In genomic region chr4:121800961-121801714, GRCh38 we compare ENCODE assay signal across 1 cellular context.
A peak's percentile ranks its signal among the peaks of the same experiment; 100 is the strongest.
TF ChIP-seq lines count a peak whose summit lies in the region.

A gene with protein sequence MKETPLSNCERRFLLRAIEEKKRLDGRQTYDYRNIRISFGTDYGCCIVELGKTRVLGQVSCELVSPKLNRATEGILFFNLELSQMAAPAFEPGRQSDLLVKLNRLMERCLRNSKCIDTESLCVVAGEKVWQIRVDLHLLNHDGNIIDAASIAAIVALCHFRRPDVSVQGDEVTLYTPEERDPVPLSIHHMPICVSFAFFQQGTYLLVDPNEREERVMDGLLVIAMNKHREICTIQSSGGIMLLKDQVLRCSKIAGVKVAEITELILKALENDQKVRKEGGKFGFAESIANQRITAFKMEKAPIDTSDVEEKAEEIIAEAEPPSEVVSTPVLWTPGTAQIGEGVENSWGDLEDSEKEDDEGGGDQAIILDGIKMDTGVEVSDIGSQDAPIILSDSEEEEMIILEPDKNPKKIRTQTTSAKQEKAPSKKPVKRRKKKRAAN (plus strand): TSS chr4:121801323. CDS start chr4:121801425, 102 bp downstream.

TF ChIP-seq in SK-N-SH, 30 proteins besides CTCF, POLR2A, EP300 and RAD21 (continued from another document):
- TF ChIP-seq, protein P1, sequence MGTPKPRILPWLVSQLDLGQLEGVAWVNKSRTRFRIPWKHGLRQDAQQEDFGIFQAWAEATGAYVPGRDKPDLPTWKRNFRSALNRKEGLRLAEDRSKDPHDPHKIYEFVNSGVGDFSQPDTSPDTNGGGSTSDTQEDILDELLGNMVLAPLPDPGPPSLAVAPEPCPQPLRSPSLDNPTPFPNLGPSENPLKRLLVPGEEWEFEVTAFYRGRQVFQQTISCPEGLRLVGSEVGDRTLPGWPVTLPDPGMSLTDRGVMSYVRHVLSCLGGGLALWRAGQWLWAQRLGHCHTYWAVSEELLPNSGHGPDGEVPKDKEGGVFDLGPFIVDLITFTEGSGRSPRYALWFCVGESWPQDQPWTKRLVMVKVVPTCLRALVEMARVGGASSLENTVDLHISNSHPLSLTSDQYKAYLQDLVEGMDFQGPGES (IDR thresholded peaks at IDR 0.05; ENCODE audit: low read depth, low read length), result no peak
- TF ChIP-seq USF1 (IDR thresholded peaks at IDR 0.05; ENCODE audit: borderline replicate concordance, low read depth), result no peak
- TF ChIP-seq SMC3 (IDR thresholded peaks at IDR 0.05; ENCODE audit: low read depth, low read length), result no peak
- TF ChIP-seq EZH2phosphoT487 (IDR thresholded peaks at IDR 0.05; ENCODE audit: borderline replicate concordance, low read depth), result no peak
- no peak for TF ChIP-seq FOXM1 (IDR thresholded peaks at IDR 0.05; ENCODE audit: low read depth)
- TF ChIP-seq TAF1 (IDR thresholded peaks at IDR 0.05; ENCODE audit: borderline replicate concordance, low read depth, low read length), result peak; percentile 77
- TF ChIP-seq GATA2 (CRISPR knock-in tag; IDR thresholded peaks at IDR 0.05), result no peak
- peak; percentile 72 for TF ChIP-seq MXI1 (IDR thresholded peaks at IDR 0.05; ENCODE audit: low read depth, low read length)
- peak; percentile 81; the same call in 1 of the 2 replicates for TF ChIP-seq SIN3A (IDR thresholded peaks at IDR 0.05; ENCODE audit: borderline replicate concordance, low read depth, low read length)
- no peak for TF ChIP-seq USF2 (IDR thresholded peaks at IDR 0.05; ENCODE audit: borderline replicate concordance, low read depth, low read length)
- TF ChIP-seq NRF1 (IDR thresholded peaks at IDR 0.05; ENCODE audit: low read depth, low read length), result peak; percentile 73
- TF ChIP-seq JUND (IDR thresholded peaks at IDR 0.05), result no peak
- peak; percentile 75; the same call in 1 of the 2 replicates for TF ChIP-seq MAX (IDR thresholded peaks at IDR 0.05; ENCODE audit: low read depth)
- TF ChIP-seq RFX5 (IDR thresholded peaks at IDR 0.05; ENCODE audit: low read length), result no peak
TF ChIP-seq in SK-N-SH: peak in this region for 13.
